ENCODE assay signal across 33 cellular contexts in genomic region chr2:73343992-73344391, GRCh38. TPM values are rescaled to one million over a fixed set of nuclear protein-coding genes. Genes with fewer than 3 reads are reported as not detected.
"Had no signal": no experiment of that assay in that cellular context is flagged by ENCODE, and none has a peak within 500 bp of the region (broad histone marks: within the 10 kb centered on the region; RNA-seq: fewer than 3 reads in every experiment).

No MANE protein-coding gene starts in this region.

- H3K9me3 Mint-ChIP-seq: activated B cell treated with CpG ODN at 0.5 μM for 24 hours; activated naive CD8-positive, alpha-beta T cell treated with anti-CD3 and anti-CD28 coated beads, Interleukin-2, amount 10 ng/mL, durations not matched to agents 7 days and 5 days; activated T-cell treated with anti-CD3 and anti-CD28 coated beads, Interleukin-2, amount 50 U/mL, for 72 hours; immature natural killer cell; mesothelial cell of epicardium; nephron progenitor cell; T-helper 1 cell treated with Interleukin-12 subunit alpha and Interleukin-12 subunit beta and Interleukin-4 antibody, amounts not matched to agents 30 μg/mL and 1 μg/mL, for 36 hours had no signal

- ATAC-seq: activated T-cell treated with anti-CD3 and anti-CD28 coated beads, Interleukin-2, amount 50 U/mL, for 72 hours; heart left ventricle; sciatic nerve; stimulated activated naive CD8-positive, alpha-beta T cell treated with anti-CD3 and anti-CD28 coated beads, Interleukin-15, Interleukin-2, amounts not matched to agents 100 U/mL and 50 U/mL, for 24 hours had no signal

- H3K4me3 Mint-ChIP-seq: activated B cell treated with CpG ODN at 0.5 μM for 24 hours; activated naive CD8-positive, alpha-beta T cell treated with anti-CD3 and anti-CD28 coated beads, Interleukin-2, amount 10 ng/mL, durations not matched to agents 7 days and 5 days; activated T-cell treated with anti-CD3 and anti-CD28 coated beads, Interleukin-2, amount 50 U/mL, for 72 hours; immature natural killer cell; mesothelial cell of epicardium; nephron progenitor cell; T-helper 1 cell treated with Interleukin-12 subunit alpha and Interleukin-12 subunit beta and Interleukin-4 antibody, amounts not matched to agents 30 μg/mL and 1 μg/mL, for 36 hours had no signal

- DNase-seq: activated B cell treated with CpG ODN at 0.5 μM for 24 hours; activated CD4-positive, alpha-beta T cell treated with anti-CD3 and anti-CD28 coated beads, Interleukin-2, amount 50 U/mL, for 4 hours; activated naive CD4-positive, alpha-beta T cell treated with Interleukin-2 at 50 U/mL for 16 hours; activated naive CD8-positive, alpha-beta T cell treated with anti-CD3 and anti-CD28 coated beads, Interleukin-2, amount 10 ng/mL, durations not matched to agents 7 days and 5 days; activated T-cell treated with anti-CD3 and anti-CD28 coated beads for 4 hours; activated T-cell treated with anti-CD3 and anti-CD28 coated beads, Interleukin-2, amount 50 U/mL, for 72 hours; amniotic stem cell; brain microvascular endothelial cell; cortex of kidney; heart left ventricle; hypothalamus; immature natural killer cell; kidney; naive B cell; nephron progenitor cell; stimulated activated CD4-positive, alpha-beta T cell treated with anti-CD3 and anti-CD28 coated beads, Interleukin-12 subunit alpha, Interleukin-12 subunit beta, amount 100 ng/mL, for 4 hours; stimulated activated CD4-positive, alpha-beta T cell treated with anti-CD3 and anti-CD28 coated beads, Interleukin-4, amount 100 ng/mL, for 1 hour; stimulated activated naive CD8-positive, alpha-beta T cell treated with anti-CD3 and anti-CD28 coated beads, Interleukin-15, Interleukin-2, amounts not matched to agents 100 U/mL and 50 U/mL, for 24 hours; T-helper 9 cell; testis; transverse colon had no signal

- H3K4me1 Mint-ChIP-seq: activated naive CD8-positive, alpha-beta T cell treated with anti-CD3 and anti-CD28 coated beads, Interleukin-2, amount 10 ng/mL, durations not matched to agents 7 days and 5 days; immature natural killer cell; mesothelial cell of epicardium; nephron progenitor cell had no signal

- H3K36me3 Mint-ChIP-seq: activated naive CD8-positive, alpha-beta T cell treated with anti-CD3 and anti-CD28 coated beads, Interleukin-2, amount 10 ng/mL, durations not matched to agents 7 days and 5 days; immature natural killer cell; mesothelial cell of epicardium; naive B cell had no signal

- H3K27ac Mint-ChIP-seq: activated B cell treated with CpG ODN at 0.5 μM for 24 hours; activated naive CD8-positive, alpha-beta T cell treated with anti-CD3 and anti-CD28 coated beads, Interleukin-2, amount 10 ng/mL, durations not matched to agents 7 days and 5 days; activated T-cell treated with anti-CD3 and anti-CD28 coated beads, Interleukin-2, amount 50 U/mL, for 72 hours; immature natural killer cell; mesothelial cell of epicardium; nephron progenitor cell; T-helper 1 cell treated with Interleukin-12 subunit alpha and Interleukin-12 subunit beta and Interleukin-4 antibody, amounts not matched to agents 30 μg/mL and 1 μg/mL, for 36 hours had no signal

RNA-seq across cellular contexts. Expression of gene EGR4, which starts 50.6 kb away (rescaled TPM):
- total RNA-seq: activated B cell treated with CpG ODN at 0.5 μM for 24 hours; activated naive CD8-positive, alpha-beta T cell treated with anti-CD3 and anti-CD28 coated beads, Interleukin-2, amount 10 ng/mL, durations not matched to agents 7 days and 5 days; astrocyte; chondrocyte; endothelial cell of umbilical vein; fibroblast of lung; fibroblast of villous mesenchyme; heart left ventricle; kidney; lower leg skin; osteocyte; posterior vena cava; renal cortical epithelial cell; sciatic nerve; transverse colon had no signal
